22 cellular contexts compared by ENCODE assay signal in the genomic region with DNA sequence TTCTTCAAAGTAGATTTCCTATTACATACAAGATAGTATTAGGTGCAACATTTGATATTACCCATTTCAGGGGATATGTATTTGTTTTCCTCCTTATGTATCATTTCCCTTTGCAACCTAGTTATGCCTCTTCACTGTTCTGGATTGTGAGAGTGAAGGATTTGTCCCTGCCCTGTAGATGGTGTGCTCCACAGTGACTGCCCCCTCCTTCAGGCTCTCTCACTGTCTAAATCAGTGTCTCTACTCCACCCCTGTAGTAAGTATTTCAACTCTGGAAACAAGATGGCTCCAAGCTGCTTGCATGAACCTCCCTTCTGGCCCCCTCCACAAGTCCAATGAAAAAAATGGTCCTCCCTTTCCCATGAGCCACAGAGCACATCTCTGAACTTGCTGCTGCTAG.
"Had no signal": no experiment of that assay in that cellular context is flagged by ENCODE, and none has a peak within 500 bp of the region (broad histone marks: within the 10 kb centered on the region; RNA-seq: fewer than 3 reads in every experiment).

No MANE protein-coding gene starts in this region.

- FAIRE-seq: endometrium, kidney had no signal

- H3K4me1 ChIP-seq: gastrocnemius medialis, psoas muscle, thyroid gland, uterus had no signal

- H3K4me3 ChIP-seq: gastrocnemius medialis, lung, psoas muscle, right lobe of liver, suprapubic skin, thyroid gland, upper lobe of left lung, uterus had no signal

- H3K4me3 Mint-ChIP-seq: naive B cell; nephron; stimulated activated effector memory CD8-positive, alpha-beta T cell treated with anti-CD3 and anti-CD28 coated beads, Interleukin-12 subunit alpha, Interleukin-12 subunit beta, amount 100 ng/mL, for 72 hours had no signal

- H3K27ac ChIP-seq: gastrocnemius medialis, psoas muscle, right lobe of liver, suprapubic skin, thyroid gland, upper lobe of left lung, uterus had no signal

- H3K36me3 ChIP-seq: gastrocnemius medialis, suprapubic skin, thyroid gland, upper lobe of left lung, uterus had no signal

- H3K27ac Mint-ChIP-seq: naive B cell; stimulated activated effector memory CD8-positive, alpha-beta T cell treated with anti-CD3 and anti-CD28 coated beads, Interleukin-12 subunit alpha, Interleukin-12 subunit beta, amount 100 ng/mL, for 72 hours had no signal

- H3K9me3 Mint-ChIP-seq: naive B cell; nephron; stimulated activated effector memory CD8-positive, alpha-beta T cell treated with anti-CD3 and anti-CD28 coated beads, Interleukin-12 subunit alpha, Interleukin-12 subunit beta, amount 100 ng/mL, for 72 hours had no signal

- DNase-seq: effector memory CD4-positive, alpha-beta T cell; gastrocnemius medialis; kidney; left cardiac atrium; left ventricle myocardium superior; mesendoderm; naive B cell; occipital lobe; psoas muscle; retina; right lobe of liver; stimulated activated CD4-positive, alpha-beta T cell treated with anti-CD3 and anti-CD28 coated beads, Interleukin-4, amount 100 ng/mL, for 1 hour; stimulated activated CD8-positive, alpha-beta memory T cell treated with anti-CD3 and anti-CD28 coated beads, Interleukin-4, amount 100 ng/mL, for 48 hours; stimulated activated naive CD8-positive, alpha-beta T cell treated with anti-CD3 and anti-CD28 coated beads, Interleukin-15, Interleukin-2, amounts not matched to agents 100 U/mL and 50 U/mL, for 24 hours; thyroid gland; upper lobe of left lung; uterus had no signal

- H3K27me3 ChIP-seq: gastrocnemius medialis, right lobe of liver, suprapubic skin, thyroid gland, upper lobe of left lung, uterus had no signal

- H3K36me3 Mint-ChIP-seq: naive B cell; stimulated activated effector memory CD8-positive, alpha-beta T cell treated with anti-CD3 and anti-CD28 coated beads, Interleukin-12 subunit alpha, Interleukin-12 subunit beta, amount 100 ng/mL, for 72 hours had no signal

- H3K9me3 ChIP-seq: gastrocnemius medialis, psoas muscle, right lobe of liver, suprapubic skin, thyroid gland, upper lobe of left lung, uterus had no signal

- H3K4me1 Mint-ChIP-seq: naive B cell; nephron; stimulated activated effector memory CD8-positive, alpha-beta T cell treated with anti-CD3 and anti-CD28 coated beads, Interleukin-12 subunit alpha, Interleukin-12 subunit beta, amount 100 ng/mL, for 72 hours had no signal
